8 cellular contexts compared by ENCODE assay signal in genomic region chr12:102948941-102949352, GRCh38. TPM values are rescaled to one million over a fixed set of nuclear protein-coding genes. Genes with fewer than 3 reads are reported as not detected.
A peak's percentile ranks its signal among the peaks of the same experiment; 100 is the strongest.
DNase-seq lines count a peak whose midpoint lies in the region; ATAC-seq, FAIRE-seq and TF ChIP-seq lines count a peak whose summit lies in the region.

No MANE protein-coding gene starts in this region.

- DNase-seq in AG08396 (ENCODE audit: low spot score) (peak; percentile 63), GM12892 (ENCODE audit: insufficient read length) (no peak), NCI-H345 (lab: John Stamatoyannopoulos, UW) (peak; percentile 81), activated T-cell treated with anti-CD3 and anti-CD28 coated beads for 1 hour (ENCODE audit: low read depth) (peak; percentile 45), foreskin fibroblast (peak in 1 of 2 donors; percentile 65), retina (peak; percentile 89), hepatic stellate cell (ENCODE audit: low spot score) (no peak)

- TF ChIP-seq CTCF in foreskin fibroblast (IDR thresholded peaks at IDR 0.05; ENCODE audit: low read depth, low read length): peak; percentile 84

- TF ChIP-seq POLR2A in GM12892 (IDR thresholded peaks at IDR 0.05; ENCODE audit: low read depth, low read length): no peak

- ATAC-seq in HG03354 (IDR thresholded peaks at IDR 0.05; ENCODE audit: poor library complexity, severe bottlenecking, unreplicated experiment): no peak

- no peak overlapping the region for H3K4me3 ChIP-seq in foreskin fibroblast (ENCODE audit: low read depth in 1 of 2, low read length in 2 of 2)

- FAIRE-seq in GM12892 (lab: Jason Lieb, UNC): peak; percentile 81

RNA-seq across cellular contexts. Expression of gene ASCL1, which starts 8.5 kb away (rescaled TPM):
- polyA plus RNA-seq in GM12892 (2012; ENCODE audit: missing spikeins): 2.4 TPM

RNA-seq across cellular contexts. Expression of gene PAH, which starts 31.9 kb away (rescaled TPM):
- polyA plus RNA-seq in GM12892 (2012; ENCODE audit: missing spikeins): 0.38 TPM

Comparison
In these comparisons a context has a peak if more than half of its experiments do, and no peak if none do; other contexts are left out.
1. DNase-seq: peak in AG08396 (single experiment), NCI-H345 (single experiment), activated T-cell treated with anti-CD3 and anti-CD28 coated beads for 1 hour (single experiment) and retina (single experiment); none in GM12892 (single experiment) and hepatic stellate cell (single experiment).